Comparison of ENCODE assay signal across 17 cellular contexts in the genomic region with DNA sequence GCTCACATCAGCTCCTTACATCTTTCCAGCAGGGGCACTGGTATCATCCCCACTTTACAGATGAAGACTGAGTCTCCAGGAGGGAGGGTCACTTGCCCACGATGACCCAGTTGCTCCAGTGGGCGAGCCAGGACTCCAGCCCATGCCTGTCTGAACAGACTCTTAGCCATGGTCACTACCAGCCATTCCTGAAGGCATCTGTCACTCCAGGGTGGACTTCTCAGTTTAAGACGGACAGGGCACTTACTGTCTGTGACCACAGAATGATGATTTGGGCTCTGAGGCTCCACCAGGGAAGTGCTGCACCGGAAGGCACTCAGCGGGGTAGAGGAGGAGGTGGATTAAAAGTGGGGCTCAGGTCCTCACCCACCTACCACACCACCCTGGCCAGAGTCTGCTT.
A peak's percentile ranks its signal among the peaks of the same experiment; 100 is the strongest.
DNase-seq lines count a peak whose midpoint lies in the region; ATAC-seq, FAIRE-seq and TF ChIP-seq lines count a peak whose summit lies in the region.
"Had no signal": no experiment of that assay in that cellular context is flagged by ENCODE, and none has a peak within 500 bp of the region (broad histone marks: within the 10 kb centered on the region; RNA-seq: fewer than 3 reads in every experiment).

No MANE protein-coding gene starts in this region.

- H3K9me3 Mint-ChIP-seq in H9: no peaks in the 10 kb centered on the region
- H3K9me3 Mint-ChIP-seq: CD4-positive, CD25-positive, alpha-beta regulatory T cell had no signal

- H4K91ac ChIP-seq in H9 (ENCODE audit: insufficient read length, low read depth, low read length): peak overlapping the region; percentile 31
- H4K91ac ChIP-seq in mesenchymal stem cell (ENCODE audit: low read length): no peak overlapping the region

- no peak overlapping the region for H3K4me3 ChIP-seq in K562
- no peak overlapping the region for H3K4me3 ChIP-seq in mesenchymal stem cell (ENCODE audit: insufficient read depth in 1 of 2, low read depth in 1 of 2, low read length in 2 of 2)
- no peak overlapping the region for H3K4me3 ChIP-seq in sigmoid colon
- H3K4me3 ChIP-seq: GM12878 had no signal

- BruUV-seq in K562 (replicated peaks; lab: Mats Ljungman, UMichigan): no TSS peak

- no peak overlapping the region for H3K14ac ChIP-seq in H9 (ENCODE audit: insufficient read depth, low read length)
- H3K14ac ChIP-seq in mesenchymal stem cell (ENCODE audit: low read length in 2 of 2): no peak overlapping the region

- TF ChIP-seq RAD21 in K562 (CRISPR knock-in tag; conservative IDR thresholded peaks at IDR 0.05 in 1 of 2, IDR thresholded peaks at IDR 0.05 in 1 of 2): no peak

- H3K9ac ChIP-seq in H9 (ENCODE audit: extremely low read depth, insufficient read length, low read length): no peak overlapping the region
- peak overlapping the region in 1 of 2 experiments; percentile 73; a peak in 1 of 4 replicates for H3K9ac ChIP-seq in K562 (ENCODE audit: insufficient read depth in 1 of 2, low read depth in 2 of 2, low read length in 2 of 2)
- no peak overlapping the region for H3K9ac ChIP-seq in mesenchymal stem cell (ENCODE audit: low read length)

- no peak overlapping the region for H3K27ac Mint-ChIP-seq in H9
- H3K27ac Mint-ChIP-seq: CD4-positive, CD25-positive, alpha-beta regulatory T cell had no signal

- H3K4me1 ChIP-seq in H9 (ENCODE audit: insufficient read depth, low read length): no peaks in the 10 kb centered on the region; the same call in 1 of the 2 replicates
- peaks cover 0 to 17% of the 10 kb centered on the region in 2 experiments; a peak in 2 of 5 replicates for H3K4me1 ChIP-seq in K562 (replicated peaks in 1 of 2; ENCODE audit: control insufficient read depth in 2 of 2, insufficient read depth in 2 of 2, low read length in 2 of 2)
- H3K4me1 ChIP-seq in mesenchymal stem cell (ENCODE audit: control insufficient read depth, insufficient read depth, low read depth, low read length): peaks cover 17% of the 10 kb centered on the region
- H3K4me1 ChIP-seq in sigmoid colon: peaks cover 0 to 33% (median 16%) of the 10 kb centered on the region in 4 donors

- H3K4me1 Mint-ChIP-seq in H9: peaks cover 15 to 25% of the 10 kb centered on the region in 2 experiments

- TF ChIP-seq POLR2A in K562 (conservative IDR thresholded peaks at IDR 0.05): no peak
- TF ChIP-seq POLR2A in sigmoid colon (IDR thresholded peaks at IDR 0.05): no peak

- H4K20me1 ChIP-seq in H9 (ENCODE audit: control insufficient read depth, insufficient read depth, insufficient read length) (no peaks in the 10 kb centered on the region), K562 (replicated peaks; ENCODE audit: control insufficient read depth, insufficient read depth, low read length) (no peaks in the 10 kb centered on the region)

- no peak overlapping the region for H2BK20ac ChIP-seq in H9 (ENCODE audit: low read depth, low read length, poor library complexity, severe bottlenecking)

- H4K8ac ChIP-seq in H9 (replicated peaks; ENCODE audit: insufficient read length, low read depth, low read length): no peak overlapping the region
- H4K8ac ChIP-seq in mesenchymal stem cell (ENCODE audit: low read length): no peak overlapping the region

- H2BK12ac ChIP-seq in H9 (ENCODE audit: insufficient read length, low read depth, low read length): no peak overlapping the region
- no peak overlapping the region for H2BK12ac ChIP-seq in mesenchymal stem cell (ENCODE audit: low read length in 2 of 2)

- no peak overlapping the region for H3K18ac ChIP-seq in H9 (ENCODE audit: insufficient read length, low read depth, low read length)
- no peak overlapping the region for H3K18ac ChIP-seq in mesenchymal stem cell (ENCODE audit: low read depth in 1 of 2, low read length in 2 of 2)

- in situ Hi-C loops in K562 (cut with MboI): no loop called here

- POLR2A ChIA-PET in K562 (lab: Yijun Ruan, JAX): no interaction called here

- no peak overlapping the region for H3K4me2 ChIP-seq in H9 (ENCODE audit: insufficient read depth, insufficient read length, low read length)
- no peak overlapping the region for H3K4me2 ChIP-seq in K562 (ENCODE audit: insufficient read depth, low read length)
- no peak overlapping the region for H3K4me2 ChIP-seq in mesenchymal stem cell (ENCODE audit: low read length, poor library complexity, severe bottlenecking)

- no peaks in the 10 kb centered on the region for H3K79me2 ChIP-seq in H9 (ENCODE audit: insufficient read depth, low read length)
- no peaks in the 10 kb centered on the region for H3K79me2 ChIP-seq in K562 (ENCODE audit: control insufficient read depth, insufficient read depth, low read length)

- H3T11ph ChIP-seq in H9 (ENCODE audit: low read length): no peak overlapping the region

- CTCF ChIA-PET in K562 (lab: Yijun Ruan, JAX; ENCODE audit: low intra/inter-chr PET ratio): no interaction called here

- H3K36me3 ChIP-seq in K562 (ENCODE audit: control insufficient read depth, insufficient read depth, low read length) (no peaks in the 10 kb centered on the region), mesenchymal stem cell (ENCODE audit: control insufficient read depth in 1 of 2, insufficient read depth in 2 of 2, low read depth in 1 of 2, low read length in 2 of 2) (no peaks in the 10 kb centered on the region), sigmoid colon (no peaks in the 10 kb centered on the region)

- H2BK5ac ChIP-seq in H9 (ENCODE audit: insufficient read length, low read length) (no peak overlapping the region), mesenchymal stem cell (ENCODE audit: low read depth, low read length, poor library complexity, severe bottlenecking) (no peak overlapping the region)

- H3K9me3 ChIP-seq in H9 (ENCODE audit: control insufficient read depth, low read depth, low read length) (no peaks in the 10 kb centered on the region), K562 (replicated peaks; ENCODE audit: control insufficient read depth, insufficient read depth, low read depth, low read length) (no peaks in the 10 kb centered on the region), mesenchymal stem cell (ENCODE audit: control insufficient read depth, low read length) (no peaks in the 10 kb centered on the region), sigmoid colon (no peaks in the 10 kb centered on the region)

- no peak overlapping the region for H3K23ac ChIP-seq in H9 (ENCODE audit: insufficient read length, low read depth, low read length)
- H3K23ac ChIP-seq in mesenchymal stem cell (ENCODE audit: low read length in 2 of 2): no peak overlapping the region

- no peak overlapping the region for H3K4me3 Mint-ChIP-seq in H9
- H3K4me3 Mint-ChIP-seq: CD4-positive, CD25-positive, alpha-beta regulatory T cell had no signal

- H3K23me2 ChIP-seq in H9 (ENCODE audit: insufficient read length, low read depth, low read length, poor library complexity, severe bottlenecking): no peaks in the 10 kb centered on the region

- H2BK120ac ChIP-seq in H9 (ENCODE audit: low read depth, low read length, poor library complexity, severe bottlenecking) (no peak overlapping the region), mesenchymal stem cell (ENCODE audit: low read depth, low read length) (no peak overlapping the region)

- TF ChIP-seq EP300 in K562 (IDR thresholded peaks at IDR 0.05; ENCODE audit: low read length) (no peak), sigmoid colon (IDR thresholded peaks at IDR 0.05) (no peak)

- no peak overlapping the region for H3K56ac ChIP-seq in H9 (ENCODE audit: insufficient read length, low read depth, low read length)

- no peak for DNase-seq in H9
- no peak for DNase-seq in K562 (ENCODE audit: extremely low read depth in 1 of 4, low spot score in 3 of 4)
- DNase-seq in mesenchymal stem cell: no peak
- DNase-seq in sigmoid colon: no peak
- DNase-seq in D721Med (ENCODE audit: insufficient read length, low spot score): no peak
- no peak for DNase-seq in HuH-7.5 (ENCODE audit: low spot score)
- DNase-seq in posterior cingulate gyrus: no peak
- DNase-seq: ACHN, Calu3, DMS79, KBM-7, NCI-H1694, NCI-H446, Right ventricle myocardium superior had no signal

- TF ChIP-seq CTCF in H9 (conservative IDR thresholded peaks at IDR 0.05) (no peak), K562 (IDR thresholded peaks at IDR 0.05 in 2 of 3, conservative IDR thresholded peaks at IDR 0.05 in 1 of 3; ENCODE audit: insufficient read depth in 2 of 3, low read depth in 1 of 3, low read length in 3 of 3) (no peak), sigmoid colon (IDR thresholded peaks at IDR 0.05) (no peak), D721Med (IDR thresholded peaks at IDR 0.05; ENCODE audit: insufficient read depth, missing control alignments) (no peak)

- H2AK5ac ChIP-seq in H9 (ENCODE audit: insufficient read length, low read length) (no peak overlapping the region), mesenchymal stem cell (ENCODE audit: low read length, severe bottlenecking) (peak overlapping the region; percentile 14)

- intact Hi-C loops in K562 (cut with micrococcal nuclease) (no loop called here), sigmoid colon (cut with DNase I) (no loop called here), posterior cingulate gyrus (cut with DNase I) (no loop called here)

- no peaks in the 10 kb centered on the region for H3K9me1 ChIP-seq in K562 (ENCODE audit: control insufficient read depth, insufficient read depth, low read length)

- H4K5ac ChIP-seq in H9 (ENCODE audit: insufficient read length, low read depth, low read length): no peak overlapping the region

- H3K27ac ChIP-seq in H9 (ENCODE audit: insufficient read length, low read depth, low read length): no peak overlapping the region
- H3K27ac ChIP-seq in K562 (ENCODE audit: extremely low read depth, low read depth, low read length): no peak overlapping the region
- no peak overlapping the region for H3K27ac ChIP-seq in mesenchymal stem cell (ENCODE audit: low read length, poor library complexity, severe bottlenecking)
- H3K27ac ChIP-seq in sigmoid colon: peak overlapping the region; percentile 61 to 78 (median 67)

- no peak for ATAC-seq in K562
- ATAC-seq: GM12878 had no signal

- H2AFZ ChIP-seq in H9 (ENCODE audit: low read length) (no peak overlapping the region), K562 (ENCODE audit: low read depth, low read length) (peak overlapping the region; percentile 30; the same call in 1 of the 2 replicates), mesenchymal stem cell (ENCODE audit: low read depth, low read length) (no peak overlapping the region)

- H2BK15ac ChIP-seq in H9 (ENCODE audit: low read depth, low read length) (no peak overlapping the region), mesenchymal stem cell (ENCODE audit: low read depth, poor library complexity, severe bottlenecking) (no peak overlapping the region)

- H3K27me3 Mint-ChIP-seq in H9 (ENCODE audit: low read depth): peaks cover 13% of the 10 kb centered on the region; the same call in 1 of the 2 replicates

- peaks cover 0 to 2% (median 0%) of the 10 kb centered on the region in 3 experiments; a peak in 2 of 7 replicates for H3K36me3 Mint-ChIP-seq in H9 (ENCODE audit: insufficient read depth in 1 of 3, low read depth in 3 of 3)
- H3K36me3 Mint-ChIP-seq: CD4-positive, CD25-positive, alpha-beta regulatory T cell had no signal

- FAIRE-seq in K562 (lab: Jason Lieb, UNC) (no peak), D721Med (lab: Jason Lieb, UNC) (no peak)
- FAIRE-seq: GM12878, GM19239 had no signal

- H3K27me3 ChIP-seq in H9 (ENCODE audit: insufficient read depth, low read length) (no peaks in the 10 kb centered on the region; the same call in 1 of the 2 replicates), K562 (ENCODE audit: control insufficient read depth in 2 of 2, insufficient read depth in 2 of 2, low read length in 2 of 2) (no peaks in the 10 kb centered on the region), mesenchymal stem cell (ENCODE audit: control insufficient read depth in 1 of 2, insufficient read depth in 1 of 2, low read length in 2 of 2) (peaks cover 4 to 42% of the 10 kb centered on the region in 2 experiments), sigmoid colon (no peaks in the 10 kb centered on the region)

- H3K79me1 ChIP-seq in H9 (ENCODE audit: insufficient read depth, low read depth, low read length, poor library complexity, severe bottlenecking) (no peaks in the 10 kb centered on the region), mesenchymal stem cell (replicated peaks; ENCODE audit: low read length, poor library complexity, severe bottlenecking) (no peaks in the 10 kb centered on the region)

- WGBS in H9 (ENCODE audit: extremely low coverage, insufficient read length, low lambda C conversion rate): no CpG with 5 or more reads among the region's 5 CpGs
- WGBS in K562 (ENCODE audit: insufficient coverage, low coverage, missing lambda C conversion rate): 36% methylated on average over 5 of the region's 5 CpGs
- 91% methylated on average over 5 of the region's 5 CpGs for WGBS in mesenchymal stem cell
- WGBS in sigmoid colon, 2 donors: 81 to 94% methylated on average over 5 of the region's 5 CpGs

- H3K4ac ChIP-seq in H9 (ENCODE audit: low read depth, low read length) (no peak overlapping the region), mesenchymal stem cell (ENCODE audit: low read depth in 1 of 2, low read length in 2 of 2) (no peak overlapping the region)

Comparison
In these comparisons a context has a peak if more than half of its experiments do, and no peak if none do; other contexts are left out.
1. H3K27ac ChIP-seq: peak in sigmoid colon (4 of 4); none in H9 (single experiment), K562 (single experiment) and mesenchymal stem cell (single experiment).